ENCODE assay signal across 16 cellular contexts in genomic region chr3:13053425-13053824, GRCh38.
"Had no signal": no experiment of that assay in that cellular context is flagged by ENCODE, and none has a peak within 500 bp of the region (broad histone marks: within the 10 kb centered on the region; RNA-seq: fewer than 3 reads in every experiment).

No MANE protein-coding gene starts in this region.

- H3K4me3 ChIP-seq: hepatocyte, left lung, mucosa of descending colon, suprapubic skin, upper lobe of right lung had no signal

- H2AFZ ChIP-seq: hepatocyte had no signal

- H3K36me3 Mint-ChIP-seq: memory B cell, natural killer cell had no signal

- H3K36me3 ChIP-seq: left lung, suprapubic skin, upper lobe of right lung had no signal

- H3K27ac ChIP-seq: hepatocyte, left lung, suprapubic skin, upper lobe of right lung had no signal

- H3K27ac Mint-ChIP-seq: memory B cell; stimulated activated naive CD8-positive, alpha-beta T cell treated with anti-CD3 and anti-CD28 coated beads, Interleukin-15, Interleukin-2, amounts not matched to agents 100 ng/mL and 50 ng/mL, for 24 hours; T-helper 17 cell had no signal

- H3K9me3 ChIP-seq: left lung, mucosa of descending colon, suprapubic skin, upper lobe of right lung had no signal

- H3K4me2 ChIP-seq: hepatocyte had no signal

- DNase-seq: activated CD4-positive, alpha-beta T cell treated with anti-CD3 and anti-CD28 coated beads, Interleukin-2, amount 10 ng/mL, durations not matched to agents 7 days and 5 days; activated naive CD4-positive, alpha-beta T cell treated with Interleukin-2 at 50 U/mL for 16 hours; islet precursor cell; mucosa of descending colon; natural killer cell; small intestine; stimulated activated CD4-positive, alpha-beta T cell treated with anti-CD3 and anti-CD28 coated beads, Interleukin-4, amount 100 ng/mL, for 4 hours; stimulated activated CD8-positive, alpha-beta memory T cell treated with anti-CD3 and anti-CD28 coated beads, Interleukin-4, amount 100 ng/mL, for 48 hours; T-helper 17 cell; upper lobe of right lung had no signal

- H3K4me3 Mint-ChIP-seq: activated CD4-positive, alpha-beta T cell treated with anti-CD3 and anti-CD28 coated beads, Interleukin-2, amount 10 ng/mL, durations not matched to agents 7 days and 5 days; memory B cell; natural killer cell; stimulated activated naive CD8-positive, alpha-beta T cell treated with anti-CD3 and anti-CD28 coated beads, Interleukin-15, Interleukin-2, amounts not matched to agents 100 ng/mL and 50 ng/mL, for 24 hours; T-helper 17 cell had no signal

- H3K27me3 ChIP-seq: hepatocyte, left lung, suprapubic skin, upper lobe of right lung had no signal

- H3K4me1 ChIP-seq: left lung, upper lobe of right lung had no signal

- H3K79me2 ChIP-seq: hepatocyte had no signal

- H3K27me3 Mint-ChIP-seq: activated CD4-positive, alpha-beta T cell treated with anti-CD3 and anti-CD28 coated beads, Interleukin-2, amount 10 ng/mL, durations not matched to agents 7 days and 5 days; memory B cell; stimulated activated naive CD8-positive, alpha-beta T cell treated with anti-CD3 and anti-CD28 coated beads, Interleukin-15, Interleukin-2, amounts not matched to agents 100 ng/mL and 50 ng/mL, for 24 hours had no signal

- ATAC-seq: esophagus mucosa, left lung, mucosa of descending colon, natural killer cell, T-helper 17 cell, upper lobe of right lung had no signal

- H3K9me3 Mint-ChIP-seq: activated CD4-positive, alpha-beta T cell treated with anti-CD3 and anti-CD28 coated beads, Interleukin-2, amount 10 ng/mL, durations not matched to agents 7 days and 5 days; memory B cell; natural killer cell; stimulated activated naive CD8-positive, alpha-beta T cell treated with anti-CD3 and anti-CD28 coated beads, Interleukin-15, Interleukin-2, amounts not matched to agents 100 ng/mL and 50 ng/mL, for 24 hours had no signal
